1 cellular context compared by ENCODE assay signal in genomic region chr17:46266656-46267544, GRCh38.
A peak's percentile ranks its signal among the peaks of the same experiment; 100 is the strongest.
TF ChIP-seq lines count a peak whose summit lies in the region.

No MANE protein-coding gene starts in this region.

TF ChIP-seq in WTC11, 78 proteins besides CTCF, POLR2A, EP300 and RAD21 (continued from another document):
- TF ChIP-seq ZSCAN18 (CRISPR knock-in tag; IDR thresholded peaks at IDR 0.05), result no peak
- TF ChIP-seq TCF7 (CRISPR knock-in tag; IDR thresholded peaks at IDR 0.05; ENCODE audit: low read depth), result no peak
- no peak for TF ChIP-seq ZNF671 (CRISPR knock-in tag; IDR thresholded peaks at IDR 0.05)
- no peak for TF ChIP-seq NR2C2 (CRISPR knock-in tag; IDR thresholded peaks at IDR 0.05)
- no peak for TF ChIP-seq E2F5 (CRISPR knock-in tag; IDR thresholded peaks at IDR 0.05)
- 0 out of 2 replicates have a peak, but pooled peaks have one; percentile 25 for TF ChIP-seq TEAD1 (CRISPR knock-in tag; IDR thresholded peaks at IDR 0.05)
- no peak for TF ChIP-seq KAT7 (CRISPR knock-in tag; IDR thresholded peaks at IDR 0.05; ENCODE audit: borderline replicate concordance)
- no peak for TF ChIP-seq ZNF232 (CRISPR knock-in tag; IDR thresholded peaks at IDR 0.05)
- peak; percentile 56; the same call in 1 of the 2 replicates for TF ChIP-seq MAX (CRISPR knock-in tag; IDR thresholded peaks at IDR 0.05)
